8 cellular contexts compared by ENCODE assay signal in the genomic region with DNA sequence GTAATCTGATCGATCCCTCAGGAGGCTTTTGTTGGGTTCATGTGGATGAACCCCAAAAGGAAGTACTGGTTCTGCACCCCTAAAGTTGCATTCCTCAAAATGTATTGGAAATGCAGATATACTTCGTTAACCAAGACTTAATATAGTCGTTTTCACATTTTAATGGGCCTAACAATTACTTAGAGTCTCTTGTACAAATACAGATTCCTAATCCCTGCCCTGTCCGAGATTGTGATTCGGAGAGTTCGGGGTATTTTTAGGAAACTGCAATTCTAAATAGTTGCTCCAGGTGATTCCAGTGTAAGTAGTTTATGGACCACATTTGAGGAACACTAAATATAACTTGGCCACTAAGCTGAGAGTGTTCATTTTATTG. TPM values are rescaled to one million over a fixed set of nuclear protein-coding genes. Genes with fewer than 3 reads are reported as not detected.
DNase-seq lines count a peak whose midpoint lies in the region; ATAC-seq, FAIRE-seq and TF ChIP-seq lines count a peak whose summit lies in the region.

No MANE protein-coding gene starts in this region.

- H3K4me3 ChIP-seq in GM12864 (ENCODE audit: low read depth, low read length) (peak overlapping the region; percentile 94), fibroblast of lung (replicated peaks in 1 of 4; ENCODE audit: control extremely low read depth in 1 of 4, insufficient read depth in 1 of 4, low read depth in 3 of 4, low read length in 4 of 4) (peak overlapping the region; percentile 63 to 99 (median 94)), retinal pigment epithelial cell (ENCODE audit: low read length) (peak overlapping the region; percentile 97)

- peak overlapping the region; percentile 95 for H3K9ac ChIP-seq in fibroblast of lung (ENCODE audit: insufficient read depth, low read length)

- peak overlapping the region; percentile 82 for H3K27ac ChIP-seq in fibroblast of lung (ENCODE audit: insufficient read depth, low read length)

- H3K4me2 ChIP-seq in fibroblast of lung (ENCODE audit: extremely low read depth, insufficient read depth, low read length) = peak overlapping the region; percentile 89

- H3K27me3 ChIP-seq in fibroblast of lung (ENCODE audit: control insufficient read depth, insufficient read depth, low read length) = no peaks in the 10 kb centered on the region

- no peaks in the 10 kb centered on the region for H4K20me1 ChIP-seq in fibroblast of lung (ENCODE audit: control insufficient read depth, extremely low read depth, insufficient read depth, low read length)

- H3K9me3 ChIP-seq in fibroblast of lung (ENCODE audit: control insufficient read depth, insufficient read depth, low read depth, low read length) = no peaks in the 10 kb centered on the region

- no peaks in the 10 kb centered on the region for H3K4me1 ChIP-seq in fibroblast of lung (ENCODE audit: control insufficient read depth, extremely low read depth, insufficient read depth, low read length)

- H2AFZ ChIP-seq in fibroblast of lung (ENCODE audit: low read length) = peak overlapping the region; percentile 84

- no peak for DNase-seq in GM12864 (ENCODE audit: low read depth)
- peak; percentile 2 for DNase-seq in RPMI8226
- no peak for DNase-seq in fibroblast of lung (ENCODE audit: low read depth in 2 of 2)
- DNase-seq in retinal pigment epithelial cell (ENCODE audit: low read depth) = no peak
- DNase-seq in globus pallidus (ENCODE audit: low spot score) = no peak
- no peak for DNase-seq in activated CD4-positive, alpha-beta T cell treated with anti-CD3 and anti-CD28 coated beads for 48 hours
- DNase-seq in frontal cortex (ENCODE audit: low spot score in 2 of 2) = no peak

- no peaks in the 10 kb centered on the region for H3K36me3 ChIP-seq in fibroblast of lung (ENCODE audit: control insufficient read depth, insufficient read depth, low read length)

- peaks cover 10% of the 10 kb centered on the region for H3K79me2 ChIP-seq in fibroblast of lung (ENCODE audit: control insufficient read depth, insufficient read depth, low read length)

- TF ChIP-seq CTCF in GM12864 (IDR thresholded peaks at IDR 0.05; ENCODE audit: low read depth, low read length, missing control alignments) (no peak), fibroblast of lung (conservative IDR thresholded peaks at IDR 0.05 in 1 of 2, IDR thresholded peaks at IDR 0.05 in 1 of 2; ENCODE audit: low read depth in 1 of 2, low read length in 2 of 2) (no peak), retinal pigment epithelial cell (conservative IDR thresholded peaks at IDR 0.05; ENCODE audit: low read depth, low read length) (no peak)

- no peak for FAIRE-seq in frontal cortex (lab: Jason Lieb, UNC)

- no peak for ATAC-seq in GM21390 (IDR thresholded peaks at IDR 0.05; ENCODE audit: unreplicated experiment)

RNA-seq across cellular contexts. Expression of a gene that starts 0.8 kb away (rescaled TPM):
- total RNA-seq in fibroblast of lung = 31.3 and 38.5 TPM in 2 replicates
- 19.6 and 23.3 TPM in 2 replicates for polyA plus RNA-seq in fibroblast of lung
- 11.5 and 11.7 TPM in 2 replicates for polyA plus RNA-seq in fibroblast of lung (2012)
- 0.47 and 6.2 TPM in 2 replicates for polyA minus RNA-seq in fibroblast of lung (ENCODE audit: low replicate concordance)
- 68.5 TPM for total RNA-seq in frontal cortex
